Comparison of ENCODE assay signal across 22 cellular contexts in the genomic region with DNA sequence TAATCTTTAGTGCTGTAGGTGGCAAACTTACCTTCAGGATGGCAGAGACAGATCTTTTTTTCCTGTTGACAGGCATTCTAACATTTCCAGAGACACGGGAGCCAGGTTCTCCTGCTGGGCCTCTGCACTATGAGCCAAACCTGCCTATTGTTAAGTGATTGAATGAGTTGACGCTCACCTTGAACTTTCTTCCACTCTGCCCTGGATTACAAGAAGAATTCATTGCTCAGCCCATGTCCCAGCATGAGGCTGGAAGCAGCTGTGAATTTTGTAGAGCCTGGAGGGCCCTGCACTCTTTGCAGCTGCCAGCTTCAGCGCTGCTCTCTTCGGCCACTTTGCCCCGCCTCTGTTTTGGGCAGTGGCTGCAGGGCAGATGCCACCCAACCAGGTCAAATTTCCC. TPM values are rescaled to one million over a fixed set of nuclear protein-coding genes. Genes with fewer than 3 reads are reported as not detected.
"Had no signal": no experiment of that assay in that cellular context is flagged by ENCODE, and none has a peak within 500 bp of the region (broad histone marks: within the 10 kb centered on the region; RNA-seq: fewer than 3 reads in every experiment).

No MANE protein-coding gene starts in this region.

- H3K4me1 ChIP-seq: colonic mucosa, gastrocnemius medialis, left lung had no signal

- H3K4me3 ChIP-seq: colonic mucosa, gastrocnemius medialis, heart left ventricle, left lung, ovary, thoracic aorta, upper lobe of left lung had no signal

- ATAC-seq: gastrocnemius medialis, left lung, sciatic nerve, T-helper 17 cell had no signal

- H3K27ac Mint-ChIP-seq: stimulated activated effector memory CD8-positive, alpha-beta T cell treated with anti-CD3 and anti-CD28 coated beads, Interleukin-12 subunit alpha, Interleukin-12 subunit beta, amount 100 ng/mL, for 72 hours; T-helper 17 cell had no signal

- DNase-seq: activated CD4-positive, alpha-beta T cell treated with anti-CD3 and anti-CD28 coated beads for 1 hour; activated CD4-positive, alpha-beta T cell treated with anti-CD3 and anti-CD28 coated beads, Interleukin-2, amount 50 U/mL, for 48 hours; anterior cingulate cortex; brain microvascular endothelial cell; central memory CD4-positive, alpha-beta T cell; colonic mucosa; gastrocnemius medialis; heart left ventricle; left lung; naive thymus-derived CD4-positive, alpha-beta T cell; ovary; stimulated activated CD4-positive, alpha-beta T cell treated with anti-CD3 and anti-CD28 coated beads, Interleukin-4, amount 100 ng/mL, for 24 hours; T-helper 17 cell had no signal

- H3K27me3 ChIP-seq: colonic mucosa, gastrocnemius medialis, ovary, upper lobe of left lung had no signal

- H3K9me3 ChIP-seq: colonic mucosa, gastrocnemius medialis, heart left ventricle, left lung, ovary, thoracic aorta, upper lobe of left lung had no signal

- H3K27ac ChIP-seq: brain microvascular endothelial cell, colonic mucosa, gastrocnemius medialis, heart left ventricle, left lung, ovary, thoracic aorta, upper lobe of left lung, VCaP had no signal

- H3K9me3 Mint-ChIP-seq: stimulated activated effector memory CD8-positive, alpha-beta T cell treated with anti-CD3 and anti-CD28 coated beads, Interleukin-12 subunit alpha, Interleukin-12 subunit beta, amount 100 ng/mL, for 72 hours had no signal

- H3K4me3 Mint-ChIP-seq: naive thymus-derived CD4-positive, alpha-beta T cell; stimulated activated effector memory CD8-positive, alpha-beta T cell treated with anti-CD3 and anti-CD28 coated beads, Interleukin-12 subunit alpha, Interleukin-12 subunit beta, amount 100 ng/mL, for 72 hours; T-helper 17 cell had no signal

- H3K36me3 ChIP-seq: brain microvascular endothelial cell, colonic mucosa, gastrocnemius medialis, heart left ventricle, left lung, ovary, thoracic aorta, upper lobe of left lung had no signal

RNA-seq across cellular contexts. Expression of gene CA5A, which starts 57.6 kb away (rescaled TPM):
- total RNA-seq: colonic mucosa; epithelial cell of proximal tubule; fibroblast of lung; gastrocnemius medialis; kidney epithelial cell; lung microvascular endothelial cell; naive thymus-derived CD4-positive, alpha-beta T cell; ovary; sciatic nerve; T-helper 17 cell; thoracic aorta had no signal
- polyA plus RNA-seq: fibroblast of lung; naive thymus-derived CD4-positive, alpha-beta T cell had no signal
